8 cellular contexts compared by ENCODE assay signal in the genomic region with DNA sequence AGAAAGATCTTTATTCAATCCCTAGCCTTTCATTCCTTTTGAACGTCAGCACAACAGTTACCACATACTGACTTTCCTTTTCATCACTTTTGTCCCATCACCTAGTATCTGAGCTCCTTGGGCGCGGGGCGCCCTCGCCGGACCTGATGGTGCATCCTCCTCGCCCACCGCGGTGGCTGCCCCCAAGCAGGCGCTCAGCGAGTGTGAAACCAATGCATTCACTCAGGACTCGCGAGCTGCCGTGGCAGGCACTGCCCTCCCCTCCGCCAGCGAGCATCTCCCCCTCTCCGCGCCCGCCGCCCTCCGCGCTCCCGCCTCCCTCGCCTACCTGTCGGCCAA. TPM values are rescaled to one million over a fixed set of nuclear protein-coding genes. Genes with fewer than 3 reads are reported as not detected.
A peak's percentile ranks its signal among the peaks of the same experiment; 100 is the strongest.
DNase-seq lines count a peak whose midpoint lies in the region; ATAC-seq and TF ChIP-seq lines count a peak whose summit lies in the region.

No MANE protein-coding gene starts in this region.

- no peak overlapping the region for H3K4me3 Mint-ChIP-seq in activated naive CD4-positive, alpha-beta T cell treated with anti-CD3 and anti-CD28 coated beads, Interleukin-2, amount 10 ng/mL, durations not matched to agents 7 days and 5 days
- no peak overlapping the region for H3K4me3 Mint-ChIP-seq in activated T-cell treated with anti-CD3 and anti-CD28 coated beads, Interleukin-2, amount 50 U/mL, for 72 hours

- peaks cover 39% of the 10 kb centered on the region for H3K4me1 Mint-ChIP-seq in activated naive CD4-positive, alpha-beta T cell treated with anti-CD3 and anti-CD28 coated beads, Interleukin-2, amount 10 ng/mL, durations not matched to agents 7 days and 5 days
- H3K4me1 Mint-ChIP-seq in activated T-cell treated with anti-CD3 and anti-CD28 coated beads, Interleukin-2, amount 50 U/mL, for 72 hours (ENCODE audit: low read depth) = peaks cover 35% of the 10 kb centered on the region

- no peaks in the 10 kb centered on the region for H3K27me3 Mint-ChIP-seq in activated naive CD4-positive, alpha-beta T cell treated with anti-CD3 and anti-CD28 coated beads, Interleukin-2, amount 10 ng/mL, durations not matched to agents 7 days and 5 days
- H3K27me3 Mint-ChIP-seq in activated T-cell treated with anti-CD3 and anti-CD28 coated beads, Interleukin-2, amount 50 U/mL, for 72 hours (ENCODE audit: low read depth) = no peaks in the 10 kb centered on the region

- no peaks in the 10 kb centered on the region for H3K9me3 Mint-ChIP-seq in activated naive CD4-positive, alpha-beta T cell treated with anti-CD3 and anti-CD28 coated beads, Interleukin-2, amount 10 ng/mL, durations not matched to agents 7 days and 5 days
- H3K9me3 Mint-ChIP-seq in activated T-cell treated with anti-CD3 and anti-CD28 coated beads, Interleukin-2, amount 50 U/mL, for 72 hours = no peaks in the 10 kb centered on the region

- no peak overlapping the region for H3K27ac Mint-ChIP-seq in activated naive CD4-positive, alpha-beta T cell treated with anti-CD3 and anti-CD28 coated beads, Interleukin-2, amount 10 ng/mL, durations not matched to agents 7 days and 5 days
- no peak overlapping the region for H3K27ac Mint-ChIP-seq in activated T-cell treated with anti-CD3 and anti-CD28 coated beads, Interleukin-2, amount 50 U/mL, for 72 hours

- ATAC-seq in GM18873 (IDR thresholded peaks at IDR 0.05; ENCODE audit: low FRiP score, unreplicated experiment) (peak; percentile 23), HG03460 (IDR thresholded peaks at IDR 0.05; ENCODE audit: unreplicated experiment) (peak; percentile 29), HG02588 (IDR thresholded peaks at IDR 0.05; ENCODE audit: unreplicated experiment) (no peak)
- ATAC-seq in activated T-cell treated with anti-CD3 and anti-CD28 coated beads, Interleukin-2, amount 50 U/mL, for 72 hours (replicated peaks in 1 of 2) = no peak

- H3K4me1 ChIP-seq in mucosa of stomach (ENCODE audit: control insufficient read depth, insufficient read depth, low read length) = peaks cover 15% of the 10 kb centered on the region

- no peaks in the 10 kb centered on the region for H3K9me3 ChIP-seq in mucosa of stomach (ENCODE audit: control insufficient read depth, low read length)

- peak overlapping the region; percentile 87 for H3K9ac ChIP-seq in mucosa of stomach (ENCODE audit: low read length)

- H3K36me3 ChIP-seq in mucosa of stomach (ENCODE audit: control insufficient read depth, insufficient read depth, low read length) = peaks cover 3% of the 10 kb centered on the region

- H3K27me3 ChIP-seq in mucosa of stomach (ENCODE audit: control insufficient read depth, insufficient read depth, low read length) = no peaks in the 10 kb centered on the region

- peaks cover 15% of the 10 kb centered on the region for H3K36me3 Mint-ChIP-seq in activated naive CD4-positive, alpha-beta T cell treated with anti-CD3 and anti-CD28 coated beads, Interleukin-2, amount 10 ng/mL, durations not matched to agents 7 days and 5 days
- peaks cover 0 to 5% of the 10 kb centered on the region in 2 donors for H3K36me3 Mint-ChIP-seq in activated T-cell treated with anti-CD3 and anti-CD28 coated beads, Interleukin-2, amount 50 U/mL, for 72 hours (ENCODE audit: insufficient read depth in 2 of 2)

- H3K4me3 ChIP-seq in coronary artery (peak overlapping the region; percentile 96), mucosa of stomach (ENCODE audit: low read length) (peak overlapping the region; percentile 92)

- CTCF ChIA-PET in activated naive CD4-positive, alpha-beta T cell treated with anti-CD3 and anti-CD28 coated beads, Interleukin-2, amount 10 ng/mL, durations not matched to agents 7 days and 5 days (lab: Charles Lee) = interaction anchor here (1.5 kb wide), 1 partner anchor 30 kb away, joined by 3 read pairs; no protein-coding TSS in a partner anchor

- no peak for DNase-seq in coronary artery (ENCODE audit: low spot score)
- no peak for DNase-seq in activated naive CD4-positive, alpha-beta T cell treated with anti-CD3 and anti-CD28 coated beads, Interleukin-2, amount 10 ng/mL, durations not matched to agents 7 days and 5 days
- no peak for DNase-seq in central memory CD4-positive, alpha-beta T cell
- no peak for DNase-seq in activated T-cell treated with anti-CD3 and anti-CD28 coated beads, Interleukin-2, amount 50 U/mL, for 72 hours

- TF ChIP-seq CTCF in coronary artery (IDR thresholded peaks at IDR 0.05) = no peak

- H3K27ac ChIP-seq in coronary artery = peak overlapping the region; percentile 87 to 95

RNA-seq across cellular contexts. Expression of gene KLHL11, which starts 0.8 kb away (rescaled TPM):
- 10 to 100 TPM; 17.6 to 24.4 TPM for total RNA-seq in activated T-cell treated with anti-CD3 and anti-CD28 coated beads, Interleukin-2, amount 50 U/mL, for 72 hours

RNA-seq across cellular contexts. Expression of gene KLHL10, which starts 26.8 kb away (rescaled TPM):
- total RNA-seq in activated T-cell treated with anti-CD3 and anti-CD28 coated beads, Interleukin-2, amount 50 U/mL, for 72 hours = under 1 TPM in 1 of 2 donors, not detected in 1; 0.36 TPM

RNA-seq across cellular contexts. Expression of gene NT5C3B, which starts 28.4 kb away (rescaled TPM):
- 10 to 100 TPM; 34.9 to 49.5 TPM for total RNA-seq in activated T-cell treated with anti-CD3 and anti-CD28 coated beads, Interleukin-2, amount 50 U/mL, for 72 hours

RNA-seq across cellular contexts. Expression of gene FKBP10, which starts 51.7 kb away (rescaled TPM):
- 1 to 10 TPM; 3.2 TPM for total RNA-seq in activated T-cell treated with anti-CD3 and anti-CD28 coated beads, Interleukin-2, amount 50 U/mL, for 72 hours

RNA-seq across cellular contexts. Expression of gene P3H4, which starts 52.7 kb away (rescaled TPM):
- total RNA-seq in activated T-cell treated with anti-CD3 and anti-CD28 coated beads, Interleukin-2, amount 50 U/mL, for 72 hours = 1 to 10 TPM; 3.4 to 3.8 TPM

Comparison
In these comparisons a context has a peak if more than half of its experiments do, and no peak if none do; other contexts are left out.
1. ATAC-seq: peak in GM18873 (single experiment) and HG03460 (single experiment); none in HG02588 (single experiment) and activated T-cell treated with anti-CD3 and anti-CD28 coated beads, Interleukin-2, amount 50 U/mL, for 72 hours (0 of 2).